Comparison of ENCODE assay signal across 13 cellular contexts in genomic region chr18:13608791-13609552, GRCh38.
DNase-seq lines count a peak whose midpoint lies in the region; ATAC-seq and TF ChIP-seq lines count a peak whose summit lies in the region.
"Had no signal": no experiment of that assay in that cellular context is flagged by ENCODE, and none has a peak within 500 bp of the region (broad histone marks: within the 10 kb centered on the region; RNA-seq: fewer than 3 reads in every experiment).

No MANE protein-coding gene starts in this region.

- H3K4me3 Mint-ChIP-seq in activated naive CD8-positive, alpha-beta T cell treated with anti-CD3 and anti-CD28 coated beads, Interleukin-2, amount 10 ng/mL, durations not matched to agents 7 days and 5 days: peak overlapping the region; percentile 77
- peak overlapping the region; percentile 39 to 48 for H3K4me3 Mint-ChIP-seq in stimulated activated naive CD8-positive, alpha-beta T cell treated with anti-CD3 and anti-CD28 coated beads, Interleukin-15, amount 100 ng/mL, for 72 hours

- H3K9me3 ChIP-seq in Peyer's patch (no peaks in the 10 kb centered on the region), right cardiac atrium (ENCODE audit: control insufficient read depth, low read length) (no peaks in the 10 kb centered on the region)
- H3K9me3 ChIP-seq: gastrocnemius medialis, SJSA1 had no signal

- POLR2A ChIA-PET in activated naive CD8-positive, alpha-beta T cell treated with anti-CD3 and anti-CD28 coated beads, Interleukin-2, amount 10 ng/mL, durations not matched to agents 7 days and 5 days (lab: Charles Lee): interaction anchor here (1.0 to 8.4 kb wide), 3 partner anchors 15 to 42 kb away, joined by 3 to 117 read pairs (median 15); no protein-coding TSS in a partner anchor

- no peaks in the 10 kb centered on the region for H3K27me3 Mint-ChIP-seq in activated naive CD8-positive, alpha-beta T cell treated with anti-CD3 and anti-CD28 coated beads, Interleukin-2, amount 10 ng/mL, durations not matched to agents 7 days and 5 days
- no peaks in the 10 kb centered on the region for H3K27me3 Mint-ChIP-seq in stimulated activated naive CD8-positive, alpha-beta T cell treated with anti-CD3 and anti-CD28 coated beads, Interleukin-15, amount 100 ng/mL, for 72 hours

- peaks cover 11% of the 10 kb centered on the region for H3K36me3 Mint-ChIP-seq in activated naive CD8-positive, alpha-beta T cell treated with anti-CD3 and anti-CD28 coated beads, Interleukin-2, amount 10 ng/mL, durations not matched to agents 7 days and 5 days

- TF ChIP-seq POLR2A in Peyer's patch (IDR thresholded peaks at IDR 0.05): no peak

- H3K4me3 ChIP-seq in Peyer's patch (no peak overlapping the region), right cardiac atrium (ENCODE audit: low read length) (no peak overlapping the region)
- H3K4me3 ChIP-seq: gastrocnemius medialis, SJSA1 had no signal

- WGBS in right cardiac atrium: 77% methylated on average over 16 of the region's 16 CpGs

- H3K4me1 ChIP-seq in Peyer's patch (peaks cover 0 to 16% (median 8%) of the 10 kb centered on the region in 4 donors), right cardiac atrium (ENCODE audit: control insufficient read depth, insufficient read depth, low read length) (peaks cover 2% of the 10 kb centered on the region)

- intact Hi-C loops in right cardiac atrium (cut with DNase I): loop anchor here in 1 of 4 donors (10.0 kb wide), 1 partner anchor 56 kb away; no protein-coding TSS in a partner anchor

- H3K27me3 ChIP-seq in Peyer's patch (no peaks in the 10 kb centered on the region), right cardiac atrium (ENCODE audit: control insufficient read depth, insufficient read depth) (no peaks in the 10 kb centered on the region)
- H3K27me3 ChIP-seq: gastrocnemius medialis had no signal

- peak overlapping the region; percentile 90 for H3K27ac Mint-ChIP-seq in activated naive CD8-positive, alpha-beta T cell treated with anti-CD3 and anti-CD28 coated beads, Interleukin-2, amount 10 ng/mL, durations not matched to agents 7 days and 5 days
- no peak overlapping the region for H3K27ac Mint-ChIP-seq in stimulated activated naive CD8-positive, alpha-beta T cell treated with anti-CD3 and anti-CD28 coated beads, Interleukin-15, amount 100 ng/mL, for 72 hours

- DNase-seq in activated T-cell treated with anti-CD3 and anti-CD28 coated beads for 48 hours (ENCODE audit: low read depth) (peak; percentile 34), Peyer's patch (peak in 2 of 3 donors; percentile 46 to 64), right cardiac atrium (no peak)
- no peak for DNase-seq in activated T-cell treated with anti-CD3 and anti-CD28 coated beads, Interleukin-2, amount 50 U/mL, for 1 hour
- DNase-seq in activated naive CD8-positive, alpha-beta T cell treated with anti-CD3 and anti-CD28 coated beads, Interleukin-2, amount 10 ng/mL, durations not matched to agents 7 days and 5 days: no peak
- DNase-seq in stimulated activated naive CD8-positive, alpha-beta T cell treated with anti-CD3 and anti-CD28 coated beads, Interleukin-15, amount 100 ng/mL, for 72 hours: peak in 1 of 2 donors; percentile 48
- DNase-seq: cortex of kidney, gastrocnemius medialis, NCI-H2227 treated with DMSO at 0.1 percent for 48 hours, retina had no signal

- peaks cover 63% of the 10 kb centered on the region for H3K4me1 Mint-ChIP-seq in activated naive CD8-positive, alpha-beta T cell treated with anti-CD3 and anti-CD28 coated beads, Interleukin-2, amount 10 ng/mL, durations not matched to agents 7 days and 5 days
- peaks cover 62% of the 10 kb centered on the region for H3K4me1 Mint-ChIP-seq in stimulated activated naive CD8-positive, alpha-beta T cell treated with anti-CD3 and anti-CD28 coated beads, Interleukin-15, amount 100 ng/mL, for 72 hours

- peak; percentile 41 for ATAC-seq in activated naive CD8-positive, alpha-beta T cell treated with anti-CD3 and anti-CD28 coated beads, Interleukin-2, amount 10 ng/mL, durations not matched to agents 7 days and 5 days (ENCODE audit: low read depth)
- peak; percentile 52 for ATAC-seq in stimulated activated naive CD8-positive, alpha-beta T cell treated with anti-CD3 and anti-CD28 coated beads, Interleukin-15, amount 100 ng/mL, for 72 hours
- no peak for ATAC-seq in GM21786 (IDR thresholded peaks at IDR 0.05; ENCODE audit: unreplicated experiment)
- no peak for ATAC-seq in GM18511 (IDR thresholded peaks at IDR 0.05; ENCODE audit: unreplicated experiment)
- no peak for ATAC-seq in right cardiac atrium
- ATAC-seq: gastrocnemius medialis had no signal

- peak overlapping the region in 3 of 4 donors; percentile 9 to 63 (median 14) for H3K27ac ChIP-seq in Peyer's patch
- H3K27ac ChIP-seq in right cardiac atrium (ENCODE audit: low read length): no peak overlapping the region
- H3K27ac ChIP-seq: gastrocnemius medialis, SJSA1 had no signal

- no peaks in the 10 kb centered on the region for H3K9me3 Mint-ChIP-seq in activated naive CD8-positive, alpha-beta T cell treated with anti-CD3 and anti-CD28 coated beads, Interleukin-2, amount 10 ng/mL, durations not matched to agents 7 days and 5 days
- no peaks in the 10 kb centered on the region for H3K9me3 Mint-ChIP-seq in stimulated activated naive CD8-positive, alpha-beta T cell treated with anti-CD3 and anti-CD28 coated beads, Interleukin-15, amount 100 ng/mL, for 72 hours

- no peak for TF ChIP-seq CTCF in Peyer's patch (IDR thresholded peaks at IDR 0.05)

- H3K36me3 ChIP-seq in Peyer's patch: no peaks in the 10 kb centered on the region
- H3K36me3 ChIP-seq: gastrocnemius medialis, SJSA1 had no signal

Comparison
In these comparisons a context has a peak if more than half of its experiments do, and no peak if none do; other contexts are left out.
1. DNase-seq: peak in activated T-cell treated with anti-CD3 and anti-CD28 coated beads for 48 hours (single experiment) and Peyer's patch (2 of 3); none in activated T-cell treated with anti-CD3 and anti-CD28 coated beads, Interleukin-2, amount 50 U/mL, for 1 hour (single experiment), activated naive CD8-positive, alpha-beta T cell treated with anti-CD3 and anti-CD28 coated beads, Interleukin-2, amount 10 ng/mL, durations not matched to agents 7 days and 5 days (single experiment) and right cardiac atrium (0 of 3).
2. ATAC-seq: peak in activated naive CD8-positive, alpha-beta T cell treated with anti-CD3 and anti-CD28 coated beads, Interleukin-2, amount 10 ng/mL, durations not matched to agents 7 days and 5 days (single experiment) and stimulated activated naive CD8-positive, alpha-beta T cell treated with anti-CD3 and anti-CD28 coated beads, Interleukin-15, amount 100 ng/mL, for 72 hours (single experiment); none in GM21786 (single experiment), GM18511 (single experiment) and right cardiac atrium (0 of 2).